1 cellular context compared by ENCODE assay signal in the genomic region with DNA sequence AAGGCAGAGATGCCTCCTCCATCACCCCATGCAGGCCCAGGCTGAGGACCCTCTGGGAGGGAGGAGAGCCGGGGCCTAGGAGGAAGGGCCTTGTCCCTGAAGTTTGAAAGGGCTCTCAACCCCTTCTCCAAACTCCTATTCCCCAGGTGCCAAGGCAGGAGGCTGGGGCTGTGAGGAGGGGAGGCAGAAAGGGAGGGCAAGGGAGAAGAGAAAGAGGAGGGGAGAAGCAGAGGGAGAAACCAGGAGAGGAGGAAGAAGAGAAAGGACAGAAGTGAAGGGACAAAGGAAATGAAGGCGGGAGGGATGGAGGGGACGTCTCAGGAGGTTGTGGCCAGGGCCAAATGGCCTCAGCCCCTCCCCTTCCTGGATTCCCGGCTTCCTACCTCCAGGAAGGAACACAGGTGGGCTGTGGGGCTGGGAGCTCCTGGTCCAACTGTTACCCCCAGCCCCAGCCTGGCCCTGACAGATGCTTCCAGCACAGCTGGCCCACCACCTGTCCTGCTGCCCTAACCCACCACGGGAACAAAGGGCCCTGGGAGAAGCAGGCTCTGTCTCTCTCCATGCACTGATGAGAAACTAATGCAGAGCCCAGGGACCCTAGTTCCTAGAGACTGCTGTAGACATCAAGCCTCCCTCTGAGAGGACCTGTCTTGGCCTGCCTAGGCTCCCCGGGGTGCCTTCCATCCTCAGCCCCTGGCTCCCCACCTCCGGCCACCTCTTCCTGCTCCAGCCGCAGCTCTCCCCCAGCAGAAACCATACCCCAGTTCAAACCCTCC.
TF ChIP-seq lines count a peak whose summit lies in the region.

No MANE protein-coding gene starts in this region.

TF ChIP-seq in neural cell, 6 proteins besides CTCF, POLR2A, EP300 and RAD21 (continued from another document):
- TF ChIP-seq, protein P1, sequence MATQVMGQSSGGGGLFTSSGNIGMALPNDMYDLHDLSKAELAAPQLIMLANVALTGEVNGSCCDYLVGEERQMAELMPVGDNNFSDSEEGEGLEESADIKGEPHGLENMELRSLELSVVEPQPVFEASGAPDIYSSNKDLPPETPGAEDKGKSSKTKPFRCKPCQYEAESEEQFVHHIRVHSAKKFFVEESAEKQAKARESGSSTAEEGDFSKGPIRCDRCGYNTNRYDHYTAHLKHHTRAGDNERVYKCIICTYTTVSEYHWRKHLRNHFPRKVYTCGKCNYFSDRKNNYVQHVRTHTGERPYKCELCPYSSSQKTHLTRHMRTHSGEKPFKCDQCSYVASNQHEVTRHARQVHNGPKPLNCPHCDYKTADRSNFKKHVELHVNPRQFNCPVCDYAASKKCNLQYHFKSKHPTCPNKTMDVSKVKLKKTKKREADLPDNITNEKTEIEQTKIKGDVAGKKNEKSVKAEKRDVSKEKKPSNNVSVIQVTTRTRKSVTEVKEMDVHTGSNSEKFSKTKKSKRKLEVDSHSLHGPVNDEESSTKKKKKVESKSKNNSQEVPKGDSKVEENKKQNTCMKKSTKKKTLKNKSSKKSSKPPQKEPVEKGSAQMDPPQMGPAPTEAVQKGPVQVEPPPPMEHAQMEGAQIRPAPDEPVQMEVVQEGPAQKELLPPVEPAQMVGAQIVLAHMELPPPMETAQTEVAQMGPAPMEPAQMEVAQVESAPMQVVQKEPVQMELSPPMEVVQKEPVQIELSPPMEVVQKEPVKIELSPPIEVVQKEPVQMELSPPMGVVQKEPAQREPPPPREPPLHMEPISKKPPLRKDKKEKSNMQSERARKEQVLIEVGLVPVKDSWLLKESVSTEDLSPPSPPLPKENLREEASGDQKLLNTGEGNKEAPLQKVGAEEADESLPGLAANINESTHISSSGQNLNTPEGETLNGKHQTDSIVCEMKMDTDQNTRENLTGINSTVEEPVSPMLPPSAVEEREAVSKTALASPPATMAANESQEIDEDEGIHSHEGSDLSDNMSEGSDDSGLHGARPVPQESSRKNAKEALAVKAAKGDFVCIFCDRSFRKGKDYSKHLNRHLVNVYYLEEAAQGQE (IDR thresholded peaks at IDR 0.05; ENCODE audit: borderline replicate concordance) = no peak
- TF ChIP-seq TAF1 (IDR thresholded peaks at IDR 0.05; ENCODE audit: low read depth) (no peak), EZH2 (IDR thresholded peaks at IDR 0.05; ENCODE audit: borderline replicate concordance, insufficient read depth, low read length, poor library complexity, severe bottlenecking) (no peak), MXI1 (conservative IDR thresholded peaks at IDR 0.05; ENCODE audit: poor library complexity, severe bottlenecking) (no peak), POLR2AphosphoS5 (IDR thresholded peaks at IDR 0.05) (no peak)
